Comparison of ENCODE assay signal across 10 cellular contexts in the genomic region with DNA sequence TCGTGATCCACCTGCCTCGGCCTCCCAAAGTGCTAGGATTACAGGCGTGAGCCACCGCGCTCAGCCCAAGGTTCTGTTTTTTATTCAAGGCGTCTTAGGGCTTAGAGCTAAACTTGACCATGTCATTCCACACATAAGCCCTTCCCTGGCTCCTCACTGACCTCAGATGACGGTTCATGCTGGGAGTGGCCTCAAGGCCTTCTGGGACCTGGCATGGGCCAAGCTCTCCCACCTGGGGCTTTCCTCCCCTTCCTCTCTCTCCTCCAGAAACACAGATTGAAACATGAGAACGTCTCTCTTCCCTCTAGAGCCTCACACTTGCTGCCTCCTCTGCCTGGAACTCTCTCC.
DNase-seq lines count a peak whose midpoint lies in the region; ATAC-seq and TF ChIP-seq lines count a peak whose summit lies in the region.
"Had no signal": no experiment of that assay in that cellular context is flagged by ENCODE, and none has a peak within 500 bp of the region (broad histone marks: within the 10 kb centered on the region; RNA-seq: fewer than 3 reads in every experiment).

No MANE protein-coding gene starts in this region.

- H3K27me3 Mint-ChIP-seq in Caco-2 (ENCODE audit: insufficient read depth, unreplicated experiment) = no peaks in the 10 kb centered on the region
- no peaks in the 10 kb centered on the region for H3K27me3 Mint-ChIP-seq in osteocyte (ENCODE audit: unreplicated experiment)
- no peaks in the 10 kb centered on the region for H3K27me3 Mint-ChIP-seq in activated T-cell treated with anti-CD3 and anti-CD28 coated beads, Interleukin-2, amount 50 U/mL, for 24 hours
- H3K27me3 Mint-ChIP-seq in activated T-helper 2 cell treated with anti-CD3 and anti-CD28 coated beads, Interferon-gamma antibody, Interleukin-2, Interleukin-4, amounts not matched to agents 10 μg/mL and 5 μg/mL and 100 μg/mL, durations not matched to agents 14 hours and 24 hours and 36 hours (ENCODE audit: low read depth) = peaks cover 6% of the 10 kb centered on the region

- CTCF ChIA-PET in Caco-2 (lab: Charles Lee) = interaction anchor here (0.5 to 1.3 kb wide), 6 partner anchors 8 to 446 kb away, joined by 3 to 9 read pairs (median 4); no protein-coding TSS in a partner anchor

- H3K4me3 ChIP-seq in Caco-2 (ENCODE audit: low read depth, low read length) = no peak overlapping the region
- no peak overlapping the region for H3K4me3 ChIP-seq in fibroblast of mammary gland (ENCODE audit: control insufficient read depth, low read depth, low read length)

- peak overlapping the region; percentile 68 for H3K4me3 Mint-ChIP-seq in Caco-2 (ENCODE audit: unreplicated experiment)
- no peak overlapping the region for H3K4me3 Mint-ChIP-seq in osteocyte (ENCODE audit: unreplicated experiment)
- H3K4me3 Mint-ChIP-seq in activated T-cell treated with anti-CD3 and anti-CD28 coated beads, Interleukin-2, amount 50 U/mL, for 24 hours = no peak overlapping the region
- no peak overlapping the region for H3K4me3 Mint-ChIP-seq in activated T-helper 2 cell treated with anti-CD3 and anti-CD28 coated beads, Interferon-gamma antibody, Interleukin-2, Interleukin-4, amounts not matched to agents 10 μg/mL and 5 μg/mL and 100 μg/mL, durations not matched to agents 14 hours and 24 hours and 36 hours (ENCODE audit: low read depth)

- ATAC-seq in HG03159 (IDR thresholded peaks at IDR 0.05; ENCODE audit: unreplicated experiment) = no peak

- intact Hi-C loops in Caco-2 (cut with micrococcal nuclease; ENCODE audit: unreplicated experiment) = loop anchor here (5.0 kb wide), 2 partner anchors 156 to 274 kb away; a partner anchor contains a TSS
- intact Hi-C loops in activated T-helper 2 cell treated with anti-CD3 and anti-CD28 coated beads, Interferon-gamma antibody, Interleukin-2, Interleukin-4, amounts not matched to agents 10 μg/mL and 5 μg/mL and 100 μg/mL, durations not matched to agents 14 hours and 24 hours and 36 hours (cut with micrococcal nuclease) = no loop called here

- H3K27ac Mint-ChIP-seq in Caco-2 (ENCODE audit: unreplicated experiment) = peak overlapping the region; percentile 98
- H3K27ac Mint-ChIP-seq in osteocyte (ENCODE audit: unreplicated experiment) = peak overlapping the region; percentile 97
- H3K27ac Mint-ChIP-seq in activated T-cell treated with anti-CD3 and anti-CD28 coated beads, Interleukin-2, amount 50 U/mL, for 24 hours = no peak overlapping the region
- H3K27ac Mint-ChIP-seq in activated T-helper 2 cell treated with anti-CD3 and anti-CD28 coated beads, Interferon-gamma antibody, Interleukin-2, Interleukin-4, amounts not matched to agents 10 μg/mL and 5 μg/mL and 100 μg/mL, durations not matched to agents 14 hours and 24 hours and 36 hours = no peak overlapping the region

- in situ Hi-C loops in SK-MEL-5 (cut with HindIII; ENCODE audit: low pct_unique_long_range_greater_than_20kb, low sequenced_read_pairs) = no loop called here

- TF ChIP-seq CTCF in Caco-2 (IDR thresholded peaks at IDR 0.05; ENCODE audit: insufficient read depth in 1 of 2, low read depth in 1 of 2, low read length in 1 of 2, severe bottlenecking in 1 of 2, unreplicated experiment in 1 of 2) (no peak), fibroblast of mammary gland (conservative IDR thresholded peaks at IDR 0.05; ENCODE audit: control insufficient read depth, insufficient read depth, low read depth, low read length) (no peak), osteocyte (IDR thresholded peaks at IDR 0.05) (no peak), GM10266 (IDR thresholded peaks at IDR 0.05; ENCODE audit: control insufficient read depth, insufficient read depth, low read depth, missing control alignments) (no peak)

- H3K27me3 ChIP-seq in Caco-2 (replicated peaks; ENCODE audit: control insufficient read depth, insufficient read depth, low read length) = no peaks in the 10 kb centered on the region

- H3K4me1 Mint-ChIP-seq in Caco-2 (ENCODE audit: low read depth, unreplicated experiment) (peaks cover 19% of the 10 kb centered on the region), osteocyte (ENCODE audit: unreplicated experiment) (peaks cover 63% of the 10 kb centered on the region)
- H3K4me1 Mint-ChIP-seq in activated T-cell treated with anti-CD3 and anti-CD28 coated beads, Interleukin-2, amount 50 U/mL, for 24 hours (ENCODE audit: low read depth) = peaks cover 37% of the 10 kb centered on the region
- H3K4me1 Mint-ChIP-seq in activated T-helper 2 cell treated with anti-CD3 and anti-CD28 coated beads, Interferon-gamma antibody, Interleukin-2, Interleukin-4, amounts not matched to agents 10 μg/mL and 5 μg/mL and 100 μg/mL, durations not matched to agents 14 hours and 24 hours and 36 hours (ENCODE audit: low read depth) = peaks cover 16% of the 10 kb centered on the region

- H3K9me3 ChIP-seq in Caco-2 = peaks cover 7% of the 10 kb centered on the region; the same call in 1 of the 2 replicates

- peaks cover 17% of the 10 kb centered on the region for H3K36me3 Mint-ChIP-seq in Caco-2 (ENCODE audit: insufficient read depth, unreplicated experiment)
- H3K36me3 Mint-ChIP-seq in osteocyte (ENCODE audit: unreplicated experiment) = no peaks in the 10 kb centered on the region
- H3K36me3 Mint-ChIP-seq in activated T-cell treated with anti-CD3 and anti-CD28 coated beads, Interleukin-2, amount 50 U/mL, for 24 hours (ENCODE audit: low read depth) = no peaks in the 10 kb centered on the region
- H3K36me3 Mint-ChIP-seq in activated T-helper 2 cell treated with anti-CD3 and anti-CD28 coated beads, Interferon-gamma antibody, Interleukin-2, Interleukin-4, amounts not matched to agents 10 μg/mL and 5 μg/mL and 100 μg/mL, durations not matched to agents 14 hours and 24 hours and 36 hours (ENCODE audit: low read depth) = no peaks in the 10 kb centered on the region

- H3K4me1 ChIP-seq in Caco-2 = peaks cover 27% of the 10 kb centered on the region

- TSS peak; percentile 97 for BruUV-seq in Caco-2 (replicated peaks; lab: Mats Ljungman, UMichigan)

- peak; percentile 42 to 71 for DNase-seq in Caco-2
- peak; percentile 17 for DNase-seq in SK-MEL-5 (ENCODE audit: low read depth, low spot score)
- peak; percentile 41 for DNase-seq in fibroblast of mammary gland (ENCODE audit: low read depth)
- no peak for DNase-seq in osteocyte (ENCODE audit: extremely low spot score, unreplicated experiment)
- DNase-seq in activated T-cell treated with anti-CD3 and anti-CD28 coated beads, Interleukin-2, amount 50 U/mL, for 24 hours = no peak
- no peak for DNase-seq in activated T-helper 2 cell treated with anti-CD3 and anti-CD28 coated beads, Interferon-gamma antibody, Interleukin-2, Interleukin-4, amounts not matched to agents 10 μg/mL and 5 μg/mL and 100 μg/mL, durations not matched to agents 14 hours and 24 hours and 36 hours (ENCODE audit: low spot score)
- no peak for DNase-seq in GM10266 (ENCODE audit: extremely low spot score)
- DNase-seq: activated gamma-delta T cell treated with Interleukin-2 at 50 U/mL for 16 hours, naive B cell had no signal

- peaks cover 10% of the 10 kb centered on the region for H3K9me3 Mint-ChIP-seq in Caco-2 (ENCODE audit: unreplicated experiment)
- H3K9me3 Mint-ChIP-seq in osteocyte (ENCODE audit: unreplicated experiment) = peaks cover 12% of the 10 kb centered on the region
- H3K9me3 Mint-ChIP-seq in activated T-cell treated with anti-CD3 and anti-CD28 coated beads, Interleukin-2, amount 50 U/mL, for 24 hours = peaks cover 10% of the 10 kb centered on the region
- peaks cover 8% of the 10 kb centered on the region for H3K9me3 Mint-ChIP-seq in activated T-helper 2 cell treated with anti-CD3 and anti-CD28 coated beads, Interferon-gamma antibody, Interleukin-2, Interleukin-4, amounts not matched to agents 10 μg/mL and 5 μg/mL and 100 μg/mL, durations not matched to agents 14 hours and 24 hours and 36 hours

- POLR2A ChIA-PET in Caco-2 (lab: Charles Lee) = interaction anchor here (1.2 to 2.1 kb wide), 8 partner anchors 10 to 162 kb away, joined by 3 to 13 read pairs (median 6); a partner anchor contains a TSS

- H3K36me3 ChIP-seq in Caco-2 (ENCODE audit: control insufficient read depth, insufficient read depth, low read length) = no peaks in the 10 kb centered on the region

Comparison
In these comparisons a context has a peak if more than half of its experiments do, and no peak if none do; other contexts are left out.
1. DNase-seq: peak in Caco-2 (2 of 2), SK-MEL-5 (single experiment) and fibroblast of mammary gland (single experiment); none in osteocyte (single experiment), activated T-cell treated with anti-CD3 and anti-CD28 coated beads, Interleukin-2, amount 50 U/mL, for 24 hours (single experiment), activated T-helper 2 cell treated with anti-CD3 and anti-CD28 coated beads, Interferon-gamma antibody, Interleukin-2, Interleukin-4, amounts not matched to agents 10 μg/mL and 5 μg/mL and 100 μg/mL, durations not matched to agents 14 hours and 24 hours and 36 hours (single experiment) and GM10266 (single experiment).
2. H3K27ac Mint-ChIP-seq: peak in Caco-2 (single experiment) and osteocyte (single experiment); none in activated T-cell treated with anti-CD3 and anti-CD28 coated beads, Interleukin-2, amount 50 U/mL, for 24 hours (single experiment) and activated T-helper 2 cell treated with anti-CD3 and anti-CD28 coated beads, Interferon-gamma antibody, Interleukin-2, Interleukin-4, amounts not matched to agents 10 μg/mL and 5 μg/mL and 100 μg/mL, durations not matched to agents 14 hours and 24 hours and 36 hours (single experiment).